Comparison of ENCODE assay signal across 8 cellular contexts in genomic region chr12:14776236-14776959, GRCh38. TPM values are rescaled to one million over a fixed set of nuclear protein-coding genes. Genes with fewer than 3 reads are reported as not detected.
A peak's percentile ranks its signal among the peaks of the same experiment; 100 is the strongest.
DNase-seq lines count a peak whose midpoint lies in the region; ATAC-seq and TF ChIP-seq lines count a peak whose summit lies in the region.

No MANE protein-coding gene starts in this region.

- peak overlapping the region; percentile 46 for H2AFZ ChIP-seq in neuronal stem cell (ENCODE audit: low read length)

- no peak overlapping the region for H2BK5ac ChIP-seq in neuronal stem cell (ENCODE audit: low read length)

- no peak overlapping the region for H2BK120ac ChIP-seq in neuronal stem cell (ENCODE audit: low read depth, low read length)

- H3K27ac ChIP-seq in DOHH2 (ENCODE audit: low read depth, low read length) = no peak overlapping the region
- H3K27ac ChIP-seq in neuronal stem cell (replicated peaks; ENCODE audit: low read length) = no peak overlapping the region

- intact Hi-C loops in MCF 10A (cut with micrococcal nuclease) = loop anchor here (10.0 kb wide), 2 partner anchors 68 to 372 kb away; partner anchors contain the start of gene ART4

- TF ChIP-seq CTCF in DOHH2 (IDR thresholded peaks at IDR 0.05; ENCODE audit: low read depth, low read length, poor library complexity, severe bottlenecking) (peak; percentile 34), MCF 10A (IDR thresholded peaks at IDR 0.05; ENCODE audit: unreplicated experiment) (no peak)

- no peaks in the 10 kb centered on the region for H3K79me1 ChIP-seq in neuronal stem cell (ENCODE audit: low read depth, low read length)

- H3K4me1 Mint-ChIP-seq in MCF 10A (ENCODE audit: insufficient read depth, unreplicated experiment) = peaks cover 17% of the 10 kb centered on the region

- H3K9me2 ChIP-seq in DOHH2 (replicated peaks; ENCODE audit: control insufficient read depth, low read length) = no peaks in the 10 kb centered on the region

- H3K27me3 Mint-ChIP-seq in MCF 10A (ENCODE audit: insufficient read depth, unreplicated experiment) = no peaks in the 10 kb centered on the region

- no peak overlapping the region for H4K8ac ChIP-seq in neuronal stem cell (ENCODE audit: low read depth, low read length)

- H3K14ac ChIP-seq in neuronal stem cell (ENCODE audit: low read length) = no peak overlapping the region

- H3K4me1 ChIP-seq in DOHH2 (ENCODE audit: control insufficient read depth, low read length) (peaks cover 43% of the 10 kb centered on the region), neuronal stem cell (ENCODE audit: control insufficient read depth in 2 of 2, insufficient read depth in 1 of 2, low read depth in 1 of 2, low read length in 2 of 2) (peaks cover 0 to 5% of the 10 kb centered on the region in 2 donors)

- H3K23ac ChIP-seq in neuronal stem cell (ENCODE audit: low read depth, low read length, poor library complexity) = no peak overlapping the region

- no TSS peak for BruUV-seq in MCF 10A (replicated peaks; lab: Mats Ljungman, UMichigan)

- peaks cover 22% of the 10 kb centered on the region for H3K79me2 ChIP-seq in DOHH2 (ENCODE audit: control insufficient read depth, low read length)

- ATAC-seq in GM18517 (IDR thresholded peaks at IDR 0.05; ENCODE audit: unreplicated experiment) = no peak

- H3F3A ChIP-seq in DOHH2 (ENCODE audit: control insufficient read depth, insufficient read depth) = peaks cover 25% of the 10 kb centered on the region

- no peak overlapping the region for H3K18ac ChIP-seq in neuronal stem cell (ENCODE audit: low read length)

- H3K27ac Mint-ChIP-seq in MCF 10A (ENCODE audit: low read depth, unreplicated experiment) = peak overlapping the region; percentile 99

- H4K91ac ChIP-seq in neuronal stem cell (ENCODE audit: low read depth, low read length, poor library complexity) = no peak overlapping the region

- H3K9me3 ChIP-seq in DOHH2 (ENCODE audit: control insufficient read depth, insufficient read depth, low read length) (no peaks in the 10 kb centered on the region), neuronal stem cell (replicated peaks in 1 of 2; ENCODE audit: control insufficient read depth in 2 of 2, insufficient read depth in 1 of 2, low read depth in 1 of 2, low read length in 2 of 2) (peaks cover 0 to 2% of the 10 kb centered on the region in 2 donors)

- no CpG with 5 or more reads among the region's 5 CpGs for WGBS in neuronal stem cell (ENCODE audit: extremely low coverage in 2 of 2, insufficient read length in 2 of 2, insufficient replicate concordance in 1 of 2), 2 donors

- no peaks in the 10 kb centered on the region for H4K20me1 ChIP-seq in DOHH2 (ENCODE audit: control insufficient read depth, insufficient read depth, low read depth, low read length)

- H3K27me3 ChIP-seq in DOHH2 (ENCODE audit: control insufficient read depth, low read length) (no peaks in the 10 kb centered on the region), neuronal stem cell (ENCODE audit: control insufficient read depth in 3 of 3, insufficient read depth in 3 of 3, low read depth in 1 of 3, low read length in 3 of 3) (peaks cover 0 to 5% (median 0%) of the 10 kb centered on the region in 3 experiments)

- H3K36me3 ChIP-seq in DOHH2 (ENCODE audit: control insufficient read depth, low read length) (no peaks in the 10 kb centered on the region), neuronal stem cell (replicated peaks in 1 of 2; ENCODE audit: control insufficient read depth in 2 of 2, insufficient read depth in 2 of 2, low read length in 2 of 2) (no peaks in the 10 kb centered on the region)

- H2BK15ac ChIP-seq in neuronal stem cell (ENCODE audit: low read length) = no peak overlapping the region

- peak overlapping the region; percentile 84; the same call in 1 of the 2 replicates for H3K4me3 ChIP-seq in DOHH2 (ENCODE audit: low read length)
- no peak overlapping the region for H3K4me3 ChIP-seq in neuronal stem cell (ENCODE audit: low read length in 2 of 2)

- no peak overlapping the region for H3K9ac ChIP-seq in neuronal stem cell (ENCODE audit: low read depth, low read length, poor library complexity)

- peaks cover 13% of the 10 kb centered on the region for H3K36me3 Mint-ChIP-seq in MCF 10A (ENCODE audit: insufficient read depth, unreplicated experiment)

- CTCF ChIA-PET in MCF 10A (lab: Yijun Ruan, JAX) = interaction anchor here (0.8 to 2.6 kb wide), 9 partner anchors 7 to 219 kb away, joined by 3 to 7 read pairs (median 4); no protein-coding TSS in a partner anchor

- H3K9me3 Mint-ChIP-seq in MCF 10A (ENCODE audit: unreplicated experiment) = no peaks in the 10 kb centered on the region

- H2AK5ac ChIP-seq in neuronal stem cell (ENCODE audit: low read depth, low read length) = no peak overlapping the region

- H3K4me2 ChIP-seq in DOHH2 (ENCODE audit: low read length) = peak overlapping the region; percentile 73
- H3K4me2 ChIP-seq in neuronal stem cell (ENCODE audit: insufficient read depth, low read length, poor library complexity, severe bottlenecking) = no peak overlapping the region

- POLR2A ChIA-PET in MCF 10A (lab: Yijun Ruan, JAX) = interaction anchor here (0.9 to 8.5 kb wide), 6 partner anchors 19 to 411 kb away, joined by 3 to 285 read pairs (median 4); partner anchors contain the start of genes ATF7IP, C12orf60 and WBP11

- peak; percentile 2 for DNase-seq in KG1 (lab: John Stamatoyannopoulos, UW)
- DNase-seq in MCF 10A (ENCODE audit: unreplicated experiment) = peak; percentile 26
- no peak for DNase-seq in neuronal stem cell (ENCODE audit: low spot score)
- DNase-seq in GF-D8 (lab: John Stamatoyannopoulos, UW) = no peak
- DNase-seq in CD1c-positive myeloid dendritic cell (ENCODE audit: extremely low spot score) = no peak
- DNase-seq in activated T-cell treated with anti-CD3 and anti-CD28 coated beads, Interleukin-2, amount 50 U/mL, for 1 hour = no peak

- no peak overlapping the region for H2BK12ac ChIP-seq in neuronal stem cell (ENCODE audit: low read length)

- peak overlapping the region; percentile 97 for H3K4me3 Mint-ChIP-seq in MCF 10A (ENCODE audit: unreplicated experiment)

- no peak overlapping the region for H3K4ac ChIP-seq in neuronal stem cell (ENCODE audit: low read length)

RNA-seq across cellular contexts. Expression of gene WBP11, which starts 26.9 kb away (rescaled TPM):
- 51.3 and 56.6 TPM in 2 replicates for total RNA-seq in MCF 10A (2022)
- polyA plus RNA-seq in neuronal stem cell (2013, experiment 1 of 2) = 108 TPM
- 110 TPM for polyA plus RNA-seq in neuronal stem cell (2013, experiment 2 of 2)

RNA-seq across cellular contexts. Expression of gene C12orf60, which starts 27.1 kb away (rescaled TPM):
- 2.2 and 2.6 TPM in 2 replicates for total RNA-seq in MCF 10A (2022)
- 7.3 TPM for polyA plus RNA-seq in neuronal stem cell (2013, experiment 1 of 2)
- polyA plus RNA-seq in neuronal stem cell (2013, experiment 2 of 2) = 6.9 TPM

RNA-seq across cellular contexts. Expression of gene SMCO3, which starts 37.6 kb away (rescaled TPM):
- 0.20 TPM in 1 of 2 replicates, not detected in the other for total RNA-seq in MCF 10A (2022)
- not detected for polyA plus RNA-seq in neuronal stem cell (2013, experiment 1 of 2)
- polyA plus RNA-seq in neuronal stem cell (2013, experiment 2 of 2) = not detected

Comparison
In these comparisons a context has a peak if more than half of its experiments do, and no peak if none do; other contexts are left out.
1. DNase-seq: peak in KG1 (single experiment) and MCF 10A (single experiment); none in neuronal stem cell (single experiment), GF-D8 (single experiment), CD1c-positive myeloid dendritic cell (single experiment) and activated T-cell treated with anti-CD3 and anti-CD28 coated beads, Interleukin-2, amount 50 U/mL, for 1 hour (single experiment).